In the genomic region with DNA sequence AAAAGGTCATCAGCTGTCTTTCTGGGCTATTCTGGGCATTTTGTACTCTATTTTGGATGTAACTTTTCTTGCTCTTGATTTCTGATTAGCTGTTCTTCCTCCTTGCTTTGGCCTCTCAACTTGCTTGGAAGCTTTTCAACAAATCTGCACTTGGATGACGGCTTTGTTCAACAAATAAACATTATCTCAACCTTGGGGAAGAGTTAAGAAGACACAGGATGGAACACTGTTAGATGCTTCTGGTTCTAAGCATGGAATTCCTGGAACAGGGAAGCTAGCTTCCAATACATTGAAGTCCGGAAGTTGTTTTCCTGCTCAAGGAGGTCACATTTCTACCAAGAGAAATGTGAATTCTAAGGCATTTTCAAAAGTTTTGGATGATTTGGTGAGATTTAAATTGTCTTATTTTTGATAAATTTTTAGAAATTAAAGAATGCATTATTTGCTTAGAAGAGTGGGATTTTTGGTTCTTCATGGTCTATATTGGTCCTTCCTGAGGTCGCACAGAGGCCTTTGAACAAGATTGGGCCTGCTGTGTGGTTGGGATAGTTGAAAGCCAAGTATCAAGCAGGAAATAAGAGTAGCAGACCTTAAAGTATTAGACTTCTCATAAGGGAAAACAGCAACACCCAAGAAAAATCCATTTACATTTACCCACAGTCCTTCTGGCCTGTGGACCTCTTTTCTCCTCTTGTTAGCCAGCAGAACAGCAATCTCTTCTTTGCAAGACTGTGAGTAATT, we compare ENCODE assay signal across 13 cellular contexts. TPM values are rescaled to one million over a fixed set of nuclear protein-coding genes. Genes with fewer than 3 reads are reported as not detected.
DNase-seq lines count a peak whose midpoint lies in the region; ATAC-seq and TF ChIP-seq lines count a peak whose summit lies in the region.
"Had no signal": no experiment of that assay in that cellular context is flagged by ENCODE, and none has a peak within 500 bp of the region (broad histone marks: within the 10 kb centered on the region; RNA-seq: fewer than 3 reads in every experiment).

No MANE protein-coding gene starts in this region.

- no peak overlapping the region for H3K4me3 Mint-ChIP-seq in MCF 10A (ENCODE audit: unreplicated experiment)
- no peak overlapping the region for H3K4me3 Mint-ChIP-seq in activated T-cell treated with anti-CD3 and anti-CD28 coated beads, Interleukin-2, amount 50 U/mL, for 72 hours
- H3K4me3 Mint-ChIP-seq: IgD-negative memory B cell, naive B cell had no signal

- DNase-seq in AG10803 (ENCODE audit: low read depth) (peak; percentile 22), MCF 10A (ENCODE audit: unreplicated experiment) (no peak), heart right ventricle (peak in 1 of 2 donors; percentile 68), sciatic nerve (ENCODE audit: low spot score) (no peak), omental fat pad (ENCODE audit: low spot score) (no peak), HuH-7 (ENCODE audit: low spot score) (no peak)
- no peak for DNase-seq in activated T-cell treated with anti-CD3 and anti-CD28 coated beads, Interleukin-2, amount 50 U/mL, for 72 hours
- DNase-seq: naive B cell, NCI-H1417 treated with DMSO at 0.1 percent for 48 hours, OCI-M1 had no signal

- intact Hi-C loops in MCF 10A (cut with micrococcal nuclease): no loop called here
- intact Hi-C loops in heart right ventricle (cut with DNase I): loop anchor here in 4 of 10 donors (5.0 to 10.0 kb wide), 4 partner anchors 34 to 61 kb away; partner anchors contain the start of gene PPFIBP1 (in 1 of the 4)
- intact Hi-C loops in sciatic nerve (cut with DNase I): no loop called here

- no peaks in the 10 kb centered on the region for H3K9me3 ChIP-seq in heart right ventricle

- H3K9me3 Mint-ChIP-seq in MCF 10A (ENCODE audit: unreplicated experiment): no peaks in the 10 kb centered on the region
- no peaks in the 10 kb centered on the region for H3K9me3 Mint-ChIP-seq in activated T-cell treated with anti-CD3 and anti-CD28 coated beads, Interleukin-2, amount 50 U/mL, for 72 hours
- H3K9me3 Mint-ChIP-seq: IgD-negative memory B cell, naive B cell had no signal

- POLR2A ChIA-PET in MCF 10A (lab: Yijun Ruan, JAX): interaction anchor here (0.9 to 1.2 kb wide), 3 partner anchors 10 to 59 kb away, joined by 3 to 5 read pairs (median 4); partner anchors contain the start of gene PPFIBP1

- H3K36me3 Mint-ChIP-seq in MCF 10A (ENCODE audit: insufficient read depth, unreplicated experiment): peaks cover 4% of the 10 kb centered on the region
- H3K36me3 Mint-ChIP-seq in activated T-cell treated with anti-CD3 and anti-CD28 coated beads, Interleukin-2, amount 50 U/mL, for 72 hours (ENCODE audit: insufficient read depth in 2 of 2): no peaks in the 10 kb centered on the region
- H3K36me3 Mint-ChIP-seq: IgD-negative memory B cell, naive B cell had no signal

- peaks cover 0 to 17% (median 0%) of the 10 kb centered on the region in 9 donors for H3K36me3 ChIP-seq in heart right ventricle

- no TSS peak for BruUV-seq in MCF 10A (replicated peaks; lab: Mats Ljungman, UMichigan)

- peaks cover 52% of the 10 kb centered on the region for H3K4me1 Mint-ChIP-seq in MCF 10A (ENCODE audit: insufficient read depth, unreplicated experiment)
- H3K4me1 Mint-ChIP-seq in activated T-cell treated with anti-CD3 and anti-CD28 coated beads, Interleukin-2, amount 50 U/mL, for 72 hours (ENCODE audit: low read depth): peaks cover 16% of the 10 kb centered on the region

- 28 to 33% methylated on average over 3 of the region's 3 CpGs for WGBS in heart right ventricle, 2 donors

- peaks cover 25 to 92% (median 82%) of the 10 kb centered on the region in 9 donors for H3K4me1 ChIP-seq in heart right ventricle

- H3K27ac Mint-ChIP-seq in MCF 10A (ENCODE audit: low read depth, unreplicated experiment): peak overlapping the region; percentile 65
- H3K27ac Mint-ChIP-seq in activated T-cell treated with anti-CD3 and anti-CD28 coated beads, Interleukin-2, amount 50 U/mL, for 72 hours: no peak overlapping the region
- H3K27ac Mint-ChIP-seq: IgD-negative memory B cell, naive B cell had no signal

- H3K4me3 ChIP-seq in AG10803 (ENCODE audit: low read length) (no peak overlapping the region), heart right ventricle (no peak overlapping the region)
- H3K4me3 ChIP-seq: skin epidermis had no signal

- ATAC-seq in heart right ventricle (peak; percentile 54 to 82 (median 76)), sciatic nerve (peak; percentile 87), omental fat pad (ENCODE audit: low FRiP score) (no peak), GM19035 (IDR thresholded peaks at IDR 0.05; ENCODE audit: unreplicated experiment) (no peak)
- no peak for ATAC-seq in activated T-cell treated with anti-CD3 and anti-CD28 coated beads, Interleukin-2, amount 50 U/mL, for 72 hours (replicated peaks in 1 of 2)

- no peak for TF ChIP-seq CTCF in AG10803 (conservative IDR thresholded peaks at IDR 0.05; ENCODE audit: low read length)
- TF ChIP-seq CTCF in MCF 10A (IDR thresholded peaks at IDR 0.05; ENCODE audit: unreplicated experiment): no peak
- no peak for TF ChIP-seq CTCF in heart right ventricle (IDR thresholded peaks at IDR 0.05)
- TF ChIP-seq CTCF in omental fat pad (IDR thresholded peaks at IDR 0.05): no peak

- H3K27me3 Mint-ChIP-seq in MCF 10A (ENCODE audit: insufficient read depth, unreplicated experiment): no peaks in the 10 kb centered on the region
- peaks cover 6% of the 10 kb centered on the region for H3K27me3 Mint-ChIP-seq in activated T-cell treated with anti-CD3 and anti-CD28 coated beads, Interleukin-2, amount 50 U/mL, for 72 hours (ENCODE audit: low read depth)
- H3K27me3 Mint-ChIP-seq: naive B cell had no signal

- CTCF ChIA-PET in MCF 10A (lab: Yijun Ruan, JAX): interaction anchor here (1.1 kb wide), 1 partner anchor 34 kb away, joined by 3 read pairs; no protein-coding TSS in a partner anchor

- H3K27ac ChIP-seq in heart right ventricle: peak overlapping the region; percentile 57 to 89 (median 70)

- no peaks in the 10 kb centered on the region for H3K27me3 ChIP-seq in heart right ventricle

RNA-seq across cellular contexts. Expression of gene PPFIBP1, which starts 59.2 kb away (rescaled TPM):
- 82.6 and 87.7 TPM in 2 replicates for total RNA-seq in MCF 10A (2022)
- total RNA-seq in heart right ventricle: 100 to 1,000 TPM; 233 to 450 (median 325) TPM
- 10 to 100 TPM; 22.9 to 64.7 TPM for polyA plus RNA-seq in heart right ventricle
- total RNA-seq in sciatic nerve: 146 TPM
- 100 to 1,000 TPM in 1 of 4 donors, 10 to 100 TPM in 3; 40.2 to 164 (median 56.5) TPM for total RNA-seq in omental fat pad
- 1 to 10 TPM; 7.5 to 8.1 TPM for total RNA-seq in activated T-cell treated with anti-CD3 and anti-CD28 coated beads, Interleukin-2, amount 50 U/mL, for 72 hours

Comparison
In these comparisons a context has a peak if more than half of its experiments do, and no peak if none do; other contexts are left out.
1. ATAC-seq: peak in heart right ventricle (8 of 8) and sciatic nerve (single experiment); none in omental fat pad (single experiment), activated T-cell treated with anti-CD3 and anti-CD28 coated beads, Interleukin-2, amount 50 U/mL, for 72 hours (0 of 2) and GM19035 (single experiment).